Comparison of ENCODE assay signal across 8 cellular contexts in the genomic region with DNA sequence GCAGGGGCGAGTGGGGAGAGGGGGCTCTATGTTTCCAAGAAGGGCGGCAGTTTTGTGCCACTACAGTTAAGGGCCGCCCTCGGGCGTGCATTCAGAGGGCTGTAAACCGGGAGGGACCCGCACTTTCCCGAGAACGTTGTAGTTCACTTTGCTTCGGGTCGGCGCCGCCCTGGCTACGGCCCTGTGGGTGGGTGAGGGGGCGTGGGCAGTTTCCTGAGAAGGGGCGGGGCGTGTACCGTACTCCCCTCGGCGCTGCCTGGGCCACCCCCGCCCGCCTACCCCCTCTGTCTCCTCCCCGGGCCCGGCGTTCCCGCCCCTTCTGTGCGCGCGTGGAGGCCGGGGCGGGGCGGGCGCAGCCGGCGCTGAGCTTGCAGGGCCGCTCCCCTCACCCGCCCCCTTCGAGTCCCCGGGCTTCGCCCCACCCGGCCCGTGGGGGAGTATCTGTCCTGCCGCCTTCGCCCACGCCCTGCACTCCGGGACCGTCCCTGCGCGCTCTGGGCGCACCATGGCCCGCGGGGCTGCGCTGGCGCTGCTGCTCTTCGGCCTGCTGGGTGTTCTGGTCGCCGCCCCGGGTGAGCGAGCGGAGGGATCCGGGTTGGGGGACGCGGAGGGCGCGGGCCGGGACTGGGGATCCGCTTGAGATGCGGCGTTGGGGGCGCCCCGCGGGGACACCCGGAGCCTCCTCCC. TPM values are rescaled to one million over a fixed set of nuclear protein-coding genes. Genes with fewer than 3 reads are reported as not detected.
DNase-seq lines count a peak whose midpoint lies in the region; ATAC-seq and TF ChIP-seq lines count a peak whose summit lies in the region.

A gene with protein sequence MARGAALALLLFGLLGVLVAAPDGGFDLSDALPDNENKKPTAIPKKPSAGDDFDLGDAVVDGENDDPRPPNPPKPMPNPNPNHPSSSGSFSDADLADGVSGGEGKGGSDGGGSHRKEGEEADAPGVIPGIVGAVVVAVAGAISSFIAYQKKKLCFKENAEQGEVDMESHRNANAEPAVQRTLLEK (plus strand): TSS at position 440 of the 687 bp plus-strand sequence. CDS start 66 bp downstream, at position 506.

- peak; percentile 77 for ATAC-seq in GM23338

- H3K4me1 Mint-ChIP-seq in GM23338, result peaks cover 24% of the 10 kb centered on the region

- H3K9me2 ChIP-seq in GM23338 (ENCODE audit: insufficient read depth) (no peaks in the 10 kb centered on the region), MM.1S (replicated peaks; ENCODE audit: insufficient read depth, low read length) (no peaks in the 10 kb centered on the region)

- H3K27ac ChIP-seq in GM23338 (ENCODE audit: low read depth) (no peak within 1 kb of the TSS), MM.1S (ENCODE audit: low read length) (no peak within 1 kb of the TSS)

- H3K27ac Mint-ChIP-seq in GM23338, result no peak within 1 kb of the TSS

- H3K9me3 Mint-ChIP-seq in GM23338, result no peaks in the 10 kb centered on the region; the same call in 2 of the 3 replicates

- H3K4me3 Mint-ChIP-seq in GM23338, result peak within 1 kb of the TSS; percentile 82

- intact Hi-C loops in posterior vena cava (cut with DNase I), result no loop called here

- H4K20me1 ChIP-seq in GM23338 (replicated peaks; ENCODE audit: insufficient read depth) (0 out of 2 replicates have a peak, but pooled peaks cover 7% of the 10 kb centered on the region), MM.1S (ENCODE audit: insufficient read depth, low read length) (no peaks in the 10 kb centered on the region)

- H3K4me3 ChIP-seq in GM23338 (peak within 1 kb of the TSS; percentile 87), MM.1S (ENCODE audit: low read length) (peak within 1 kb of the TSS; percentile 59)

- H3K79me2 ChIP-seq in GM23338 (replicated peaks; ENCODE audit: insufficient read depth) (peaks cover 7% of the 10 kb centered on the region), MM.1S (ENCODE audit: low read length) (no peaks in the 10 kb centered on the region; the same call in 1 of the 2 replicates)

- no peaks in the 10 kb centered on the region for H3K9me3 ChIP-seq in MM.1S (replicated peaks; ENCODE audit: insufficient read depth, low read length)

- H3K27me3 ChIP-seq in GM23338 (ENCODE audit: insufficient read depth), result peaks cover 78% of the 10 kb centered on the region
- H3K27me3 ChIP-seq in MM.1S (replicated peaks; ENCODE audit: insufficient read depth, low read length), result no peaks in the 10 kb centered on the region

- H3F3A ChIP-seq in GM23338 (replicated peaks; ENCODE audit: low read depth) (peaks cover 15% of the 10 kb centered on the region), MM.1S (ENCODE audit: insufficient read depth, low read length) (no peaks in the 10 kb centered on the region)

- no peaks in the 10 kb centered on the region for H3K36me3 Mint-ChIP-seq in GM23338 (ENCODE audit: low read depth)

- no peak for TF ChIP-seq CTCF in GM23338 (conservative IDR thresholded peaks at IDR 0.05; ENCODE audit: low read depth in 2 of 2)
- TF ChIP-seq CTCF in MM.1S (IDR thresholded peaks at IDR 0.05; ENCODE audit: low read length), result no peak

- H3K4me2 ChIP-seq in GM23338 (peak within 1 kb of the TSS; percentile 99), MM.1S (ENCODE audit: low read depth, low read length) (peak within 1 kb of the TSS; percentile 52; the same call in 1 of the 2 replicates)

- H2AFZ ChIP-seq in GM23338 (peak within 1 kb of the TSS; percentile 84), MM.1S (ENCODE audit: low read length) (peak within 1 kb of the TSS; percentile 17; the same call in 1 of the 2 replicates)

- DNase-seq in Daoy (ENCODE audit: low read depth), result peak; percentile 82
- DNase-seq in GM23338 (ENCODE audit: low spot score), result peak; percentile 84
- peak; percentile 46 for DNase-seq in MM.1S
- peak; percentile 89 for DNase-seq in activated T-helper 9 cell treated with anti-CD3 and anti-CD28 coated beads, Interleukin-2, amount 50 U/mL, for 16 hours (ENCODE audit: low read depth)
- DNase-seq in globus pallidus (ENCODE audit: low spot score), result peak; percentile 64
- DNase-seq in posterior vena cava (ENCODE audit: low spot score), result peak; percentile 97
- peak; percentile 88 for DNase-seq in ureter (ENCODE audit: low spot score)
- DNase-seq in NCI-H146 treated with DMSO at 0.1 percent for 48 hours (lab: John Stamatoyannopoulos, UW; ENCODE audit: unreplicated experiment), result no peak

- H3K4me1 ChIP-seq in GM23338 (ENCODE audit: insufficient read depth), result peaks cover 16% of the 10 kb centered on the region
- no peaks in the 10 kb centered on the region for H3K4me1 ChIP-seq in MM.1S (ENCODE audit: low read length)

- H3K27me3 Mint-ChIP-seq in GM23338 (ENCODE audit: insufficient read depth, low read depth, poor library complexity), result peaks cover 59% of the 10 kb centered on the region

- peak within 1 kb of the TSS; percentile 35; the same call in 1 of the 2 replicates for H3K9ac ChIP-seq in MM.1S (ENCODE audit: low read length)

- H3K36me3 ChIP-seq in GM23338 (ENCODE audit: insufficient read depth) (no peaks in the 10 kb centered on the region; the same call in 1 of the 2 replicates), MM.1S (replicated peaks; ENCODE audit: insufficient read depth, low read length) (no peaks in the 10 kb centered on the region)

TF ChIP-seq in GM23338, 12 proteins besides CTCF, POLR2A, EP300 and RAD21:
- TF ChIP-seq POLR2AphosphoS5 (IDR thresholded peaks at IDR 0.05; ENCODE audit: low read depth) (0 out of 2 replicates have a peak, but pooled peaks have one; percentile 31), NANOG (IDR thresholded peaks at IDR 0.05; ENCODE audit: borderline replicate concordance) (no peak)

RNA-seq across cellular contexts. Expression of the gene that starts here (rescaled TPM):
- 74.0 and 88.6 TPM in 2 replicates for total RNA-seq in Daoy (2014; rRNA removed; shearing (Covaris generic))
- 28.5 and 34.5 TPM in 2 replicates for total RNA-seq in GM23338 (2014; rRNA removed; shearing (Covaris generic))
- 43.1 and 43.7 TPM in 2 replicates for polyA plus RNA-seq in GM23338 (2016; fragmentation: Nextera tagmentation; extraction: Ambion mirVana)
- total RNA-seq in posterior vena cava (100 to 1,000 TPM; 298 to 369 TPM), ureter (167 TPM)
